22 cellular contexts compared by ENCODE assay signal in genomic region chr4:7705602-7706001, GRCh38.
"Had no signal": no experiment of that assay in that cellular context is flagged by ENCODE, and none has a peak within 500 bp of the region (broad histone marks: within the 10 kb centered on the region; RNA-seq: fewer than 3 reads in every experiment).

No MANE protein-coding gene starts in this region.

- H3K36me3 ChIP-seq: breast epithelium, right lobe of liver, thoracic aorta had no signal

- ATAC-seq: activated CD4-positive, alpha-beta T cell treated with anti-CD3 and anti-CD28 coated beads for 36 hours; activated T-helper 17 cell treated with anti-CD3 and anti-CD28 coated beads, Interleukin-2, amount 50 U/mL, for 72 hours; mucosa of descending colon; right lobe of liver; stimulated activated memory B cell treated with anti-CD40 and anti-IgM and Interleukin-4, amounts not matched to agents 10 μg/mL and 1 μg/mL and 100 μg/mL, for 72 hours had no signal

- H3K4me1 ChIP-seq: breast epithelium, right lobe of liver had no signal

- H3K4me3 ChIP-seq: breast epithelium, mucosa of descending colon, right lobe of liver, smooth muscle cell, thoracic aorta had no signal

- H3K27ac ChIP-seq: right lobe of liver, thoracic aorta had no signal

- DNase-seq: activated B cell treated with CpG ODN at 0.5 μM for 24 hours; activated CD4-positive, alpha-beta T cell treated with anti-CD3 and anti-CD28 coated beads for 36 hours; activated CD4-positive, alpha-beta T cell treated with anti-CD3 and anti-CD28 coated beads, Interleukin-2, amount 50 U/mL, for 4 hours; activated CD8-positive, alpha-beta memory T cell treated with anti-CD3 and anti-CD28 coated beads for 24 hours; activated CD8-positive, alpha-beta memory T cell treated with anti-CD3 and anti-CD28 coated beads, Interleukin-2, amount 50 U/mL, for 4 hours; activated naive CD8-positive, alpha-beta T cell treated with anti-CD3 and anti-CD28 coated beads for 36 hours; activated T-cell treated with anti-CD3 and anti-CD28 coated beads, Interleukin-2, amount 50 U/mL, for 24 hours; cerebellar nuclear complex; erythroblast; foreskin fibroblast; kidney glomerular epithelial cell; mesenchymal stem cell; mucosa of descending colon; occipital lobe; right lobe of liver; stimulated activated CD4-positive, alpha-beta T cell treated with anti-CD3 and anti-CD28 coated beads, Interleukin-15, amount 100 ng/mL, for 24 hours; T1000 had no signal

- H3K9me3 ChIP-seq: breast epithelium, mucosa of descending colon, right lobe of liver, thoracic aorta had no signal

- H3K27me3 ChIP-seq: breast epithelium, right lobe of liver had no signal
